9 cellular contexts compared by ENCODE assay signal in genomic region chr17:81340606-81341346, GRCh38. TPM values are rescaled to one million over a fixed set of nuclear protein-coding genes. Genes with fewer than 3 reads are reported as not detected.
A peak's percentile ranks its signal among the peaks of the same experiment; 100 is the strongest.
DNase-seq lines count a peak whose midpoint lies in the region; ATAC-seq and TF ChIP-seq lines count a peak whose summit lies in the region.
"Had no signal": no experiment of that assay in that cellular context is flagged by ENCODE, and none has a peak within 500 bp of the region (broad histone marks: within the 10 kb centered on the region; RNA-seq: fewer than 3 reads in every experiment).

No MANE protein-coding gene starts in this region.

- TF ChIP-seq CTCF in cardiac muscle cell (IDR thresholded peaks at IDR 0.05; ENCODE audit: low read depth, low read length) (no peak), esophagus muscularis mucosa (IDR thresholded peaks at IDR 0.05) (no peak), nephron (IDR thresholded peaks at IDR 0.05; ENCODE audit: unreplicated experiment in 3 of 3) (no peak), vagina (IDR thresholded peaks at IDR 0.05) (no peak)

- no peak for ATAC-seq in HG03354 (IDR thresholded peaks at IDR 0.05; ENCODE audit: poor library complexity, severe bottlenecking, unreplicated experiment)

- no peak for TF ChIP-seq POLR2A in esophagus muscularis mucosa (IDR thresholded peaks at IDR 0.05; ENCODE audit: low read depth)
- TF ChIP-seq POLR2A in vagina (IDR thresholded peaks at IDR 0.05) = no peak

- 33% methylated on average over 20 of the region's 45 CpGs for WGBS in esophagus muscularis mucosa

- H3K4me1 Mint-ChIP-seq in nephron = peaks cover 31% of the 10 kb centered on the region

- H3K27me3 ChIP-seq in cardiac muscle cell (no peaks in the 10 kb centered on the region), esophagus muscularis mucosa (no peaks in the 10 kb centered on the region), vagina (no peaks in the 10 kb centered on the region)

- intact Hi-C loops in cardiac septum (cut with DNase I) = no loop called here
- intact Hi-C loops in esophagus muscularis mucosa (cut with DNase I) = no loop called here
- intact Hi-C loops in vagina (cut with DNase I) = no loop called here

- peak overlapping the region; percentile 96 to 97 (median 96) for H3K27ac Mint-ChIP-seq in nephron

- peak overlapping the region; percentile 93 for H3K27ac ChIP-seq in cardiac muscle cell
- H3K27ac ChIP-seq in esophagus muscularis mucosa (replicated peaks in 1 of 4) = peak overlapping the region; percentile 91 to 99 (median 96)
- peak overlapping the region; percentile 97 for H3K27ac ChIP-seq in vagina

- peak overlapping the region; percentile 77 to 83 (median 78) for H3K4me3 Mint-ChIP-seq in nephron
- H3K4me3 Mint-ChIP-seq: CD4-positive, alpha-beta memory T cell had no signal

- no peaks in the 10 kb centered on the region for H3K9me3 Mint-ChIP-seq in nephron

- H3K9me3 ChIP-seq in cardiac muscle cell (ENCODE audit: low read depth) (no peaks in the 10 kb centered on the region), esophagus muscularis mucosa (no peaks in the 10 kb centered on the region), vagina (no peaks in the 10 kb centered on the region)

- H3K4me3 ChIP-seq in cardiac muscle cell = peak overlapping the region; percentile 79
- H3K4me3 ChIP-seq in esophagus muscularis mucosa = peak overlapping the region; percentile 70 to 96 (median 80)
- peak overlapping the region; percentile 74 to 78 for H3K4me3 ChIP-seq in vagina

- no peaks in the 10 kb centered on the region for H3K27me3 Mint-ChIP-seq in nephron (ENCODE audit: low read depth)

- H3K36me3 Mint-ChIP-seq in nephron (ENCODE audit: low read depth) = peaks cover 12% of the 10 kb centered on the region

- DNase-seq in cardiac muscle cell (ENCODE audit: low read depth in 1 of 2, low spot score in 1 of 2) (peak in 1 of 2 donors; percentile 63), cardiac septum (ENCODE audit: low spot score) (no peak), esophagus muscularis mucosa (ENCODE audit: extremely low spot score) (no peak), vagina (ENCODE audit: extremely low spot score in 2 of 2) (no peak), SKM-1 (lab: John Stamatoyannopoulos, UW; ENCODE audit: unreplicated experiment) (no peak), NCI-H2107 treated with DMSO at 0.1 percent for 48 hours (lab: John Stamatoyannopoulos, UW; ENCODE audit: unreplicated experiment) (no peak)
- DNase-seq: CD4-positive, alpha-beta memory T cell had no signal

- no peaks in the 10 kb centered on the region for H3K36me3 ChIP-seq in cardiac muscle cell
- no peaks in the 10 kb centered on the region for H3K36me3 ChIP-seq in esophagus muscularis mucosa
- H3K36me3 ChIP-seq in vagina = no peaks in the 10 kb centered on the region

- H3K4me1 ChIP-seq in cardiac muscle cell (ENCODE audit: low read depth) = peaks cover 49% of the 10 kb centered on the region
- H3K4me1 ChIP-seq in esophagus muscularis mucosa = peaks cover 43 to 77% (median 72%) of the 10 kb centered on the region in 4 donors
- peaks cover 77% of the 10 kb centered on the region for H3K4me1 ChIP-seq in vagina

- TF ChIP-seq EP300 in esophagus muscularis mucosa (IDR thresholded peaks at IDR 0.05) = no peak

RNA-seq across cellular contexts. Expression of gene SLC38A10, which starts 45.7 kb away (rescaled TPM):
- total RNA-seq in cardiac muscle cell (104 and 131 TPM in 2 replicates), cardiac septum (36.0 TPM), esophagus muscularis mucosa (100 to 1,000 TPM in 2 of 4 donors, 10 to 100 TPM in 2; 78.0 to 103 (median 93.4) TPM), vagina (67.5 TPM)
- polyA plus RNA-seq in cardiac muscle cell = 68.1 and 94.4 TPM in 2 replicates

RNA-seq across cellular contexts. Expression of gene BAHCC1, which starts 54.5 kb away (rescaled TPM):
- total RNA-seq in cardiac muscle cell (27.1 and 47.3 TPM in 2 replicates), cardiac septum (13.5 TPM), esophagus muscularis mucosa (10 to 100 TPM; 15.9 to 38.1 (median 21.1) TPM), vagina (9.1 TPM)
- polyA plus RNA-seq in cardiac muscle cell = 20.0 and 20.3 TPM in 2 replicates
- total RNA-seq: CD4-positive, alpha-beta memory T cell had no signal
- polyA plus RNA-seq: CD4-positive, alpha-beta memory T cell had no signal
